Comparison of ENCODE assay signal across 10 cellular contexts in the genomic region with DNA sequence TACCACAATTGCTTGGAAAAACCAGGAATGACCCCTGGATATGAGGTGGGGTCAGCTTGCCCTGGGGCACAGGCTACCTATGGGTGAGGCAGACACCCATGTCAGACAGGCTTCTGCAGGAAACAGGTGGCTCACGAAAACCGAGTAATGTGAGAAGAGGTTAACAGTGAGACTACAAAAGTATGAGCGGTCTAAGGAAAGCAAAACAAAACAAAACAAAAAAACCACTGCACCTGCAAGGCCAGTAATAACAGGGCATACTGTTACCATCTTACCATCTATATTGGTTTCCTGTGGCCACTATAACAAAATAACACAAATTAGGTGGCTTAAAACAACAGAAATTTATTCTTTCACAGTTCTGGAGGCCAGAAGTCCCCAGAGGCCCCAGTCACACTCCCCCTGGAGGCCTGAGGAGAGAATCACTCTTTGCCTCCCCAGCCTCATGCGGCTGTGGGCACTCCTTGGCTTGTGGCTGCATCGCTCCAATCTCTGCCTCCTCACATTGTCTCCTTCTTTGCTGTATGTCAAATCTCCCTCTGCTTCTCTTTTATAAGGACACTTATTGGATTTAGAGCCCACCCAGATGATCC.
DNase-seq lines count a peak whose midpoint lies in the region; ATAC-seq and TF ChIP-seq lines count a peak whose summit lies in the region.
"Had no signal": no experiment of that assay in that cellular context is flagged by ENCODE, and none has a peak within 500 bp of the region (broad histone marks: within the 10 kb centered on the region; RNA-seq: fewer than 3 reads in every experiment).

No MANE protein-coding gene starts in this region.

- CTCF ChIA-PET in PC-3 (lab: Charles Lee), result no interaction called here

- H3K4me1 ChIP-seq in PC-3 (ENCODE audit: insufficient read depth, low read length), result no peaks in the 10 kb centered on the region
- peaks cover 3% of the 10 kb centered on the region for H3K4me1 ChIP-seq in left ventricle myocardium inferior

- no peaks in the 10 kb centered on the region for H3K36me3 ChIP-seq in PC-3 (ENCODE audit: low read depth, low read length)
- no peaks in the 10 kb centered on the region for H3K36me3 ChIP-seq in left ventricle myocardium inferior

- POLR2A ChIA-PET in PC-3 (lab: Charles Lee; ENCODE audit: unreplicated experiment), result no interaction called here

- no TSS peak for BruUV-seq in PC-3 (replicated peaks; lab: Mats Ljungman, UMichigan)

- intact Hi-C loops in PC-3 (cut with micrococcal nuclease), result no loop called here
- intact Hi-C loops in left ventricle myocardium inferior (cut with micrococcal nuclease), result no loop called here

- H3K4me2 ChIP-seq in PC-3 (ENCODE audit: low read length), result no peak overlapping the region

- H3K4me3 ChIP-seq in PC-3 (ENCODE audit: low read length) (no peak overlapping the region), left ventricle myocardium inferior (no peak overlapping the region)

- H3K9ac ChIP-seq in PC-3 (ENCODE audit: low read length), result no peak overlapping the region

- ATAC-seq in GM19351 (IDR thresholded peaks at IDR 0.05; ENCODE audit: unreplicated experiment) (peak; percentile 75), HG02885 (IDR thresholded peaks at IDR 0.05; ENCODE audit: poor library complexity, unreplicated experiment) (peak; percentile 66), PC-3 (no peak)
- ATAC-seq: left lobe of liver had no signal

- no peaks in the 10 kb centered on the region for H3F3A ChIP-seq in PC-3 (ENCODE audit: low read length, unreplicated experiment)

- H3K27me3 ChIP-seq in PC-3 (ENCODE audit: low read length), result no peaks in the 10 kb centered on the region
- peaks cover 34% of the 10 kb centered on the region for H3K27me3 ChIP-seq in left ventricle myocardium inferior (ENCODE audit: low read depth)

- TF ChIP-seq CTCF in GM12873 (IDR thresholded peaks at IDR 0.05; ENCODE audit: insufficient read depth, low read depth, low read length, missing control alignments) (peak; percentile 60), PC-3 (conservative IDR thresholded peaks at IDR 0.05; ENCODE audit: low read depth, low read length) (peak; percentile 40; the same call in 1 of the 2 replicates), left ventricle myocardium inferior (IDR thresholded peaks at IDR 0.05; ENCODE audit: borderline replicate concordance) (no peak)

- DNase-seq in PC-3, result no peak
- no peak for DNase-seq in amniotic stem cell (lab: John Stamatoyannopoulos, UW)
- DNase-seq in stimulated activated CD4-positive, alpha-beta T cell treated with anti-CD3 and anti-CD28 coated beads, Interleukin-15, amount 100 ng/mL, for 24 hours, result no peak
- DNase-seq in T-helper 9 cell, result no peak
- no peak for DNase-seq in left ventricle myocardium inferior

- H4K20me1 ChIP-seq in PC-3 (ENCODE audit: low read length), result no peaks in the 10 kb centered on the region

- no peak overlapping the region for H2AFZ ChIP-seq in PC-3 (ENCODE audit: low read length)

- H3K79me2 ChIP-seq in PC-3 (ENCODE audit: low read length), result no peaks in the 10 kb centered on the region

- no peak overlapping the region for H3K27ac ChIP-seq in PC-3 (ENCODE audit: low read length)
- H3K27ac ChIP-seq in left ventricle myocardium inferior (replicated peaks), result no peak overlapping the region
- H3K27ac ChIP-seq: epithelial cell of prostate had no signal

- H3K9me3 ChIP-seq in PC-3 (ENCODE audit: low read length) (no peaks in the 10 kb centered on the region), left ventricle myocardium inferior (replicated peaks) (peaks cover 5% of the 10 kb centered on the region)

- no peaks in the 10 kb centered on the region for H3K9me2 ChIP-seq in PC-3 (replicated peaks; ENCODE audit: low read length)
